In genomic region chr12:115094163-115094816, GRCh38 we compare ENCODE assay signal across 16 cellular contexts.
A peak's percentile ranks its signal among the peaks of the same experiment; 100 is the strongest.
DNase-seq lines count a peak whose midpoint lies in the region; ATAC-seq and TF ChIP-seq lines count a peak whose summit lies in the region.
"Had no signal": no experiment of that assay in that cellular context is flagged by ENCODE, and none has a peak within 500 bp of the region (broad histone marks: within the 10 kb centered on the region; RNA-seq: fewer than 3 reads in every experiment).

No MANE protein-coding gene starts in this region.

- DNase-seq in body of pancreas = peak in 1 of 4 donors; percentile 14
- DNase-seq in trophoblast cell = no peak
- no peak for DNase-seq in posterior vena cava (ENCODE audit: low spot score)
- no peak for DNase-seq in PC-3
- DNase-seq in NCI-H146 treated with DMSO at 0.1 percent for 48 hours (lab: John Stamatoyannopoulos, UW; ENCODE audit: unreplicated experiment) = no peak
- DNase-seq: C1 segment of cervical spinal cord; Calu3; CD4-positive, alpha-beta memory T cell; COR-L47; DMS53; DMS79 treated with DMSO at 0.1 percent for 48 hours; GF-D8; GOT3; HFFc6 had no signal

- H3K27me3 ChIP-seq in body of pancreas (peaks cover 0 to 4% of the 10 kb centered on the region in 2 donors), liver (ENCODE audit: control insufficient read depth in 4 of 4, insufficient read depth in 4 of 4, low read length in 3 of 4) (no peaks in the 10 kb centered on the region), trophoblast cell (ENCODE audit: insufficient read depth, low read length) (no peaks in the 10 kb centered on the region), PC-3 (ENCODE audit: low read length) (no peaks in the 10 kb centered on the region)

- CTCF ChIA-PET in PC-3 (lab: Charles Lee) = no interaction called here

- H2BK12ac ChIP-seq in trophoblast cell (ENCODE audit: low read length) = peak overlapping the region; percentile 8

- no peak overlapping the region for H4K91ac ChIP-seq in trophoblast cell (ENCODE audit: low read depth, low read length)

- H3K36me3 ChIP-seq in body of pancreas (replicated peaks in 1 of 2; ENCODE audit: insufficient read depth in 1 of 2, low read depth in 2 of 2) = no peaks in the 10 kb centered on the region
- no peaks in the 10 kb centered on the region for H3K36me3 ChIP-seq in liver (ENCODE audit: control insufficient read depth in 4 of 4, insufficient read depth in 3 of 4, low read depth in 1 of 4, low read length in 3 of 4)
- no peaks in the 10 kb centered on the region for H3K36me3 ChIP-seq in trophoblast cell (ENCODE audit: control insufficient read depth in 1 of 2, insufficient read depth in 2 of 2, low read length in 2 of 2)
- no peaks in the 10 kb centered on the region for H3K36me3 ChIP-seq in PC-3 (ENCODE audit: low read depth, low read length)
- H3K36me3 ChIP-seq: HAP-1 had no signal

- TF ChIP-seq RAD21 in liver (IDR thresholded peaks at IDR 0.05) = peak; percentile 52 to 64

- no peak overlapping the region for H3K4ac ChIP-seq in trophoblast cell (ENCODE audit: low read depth, low read length)

- H3K4me1 ChIP-seq in body of pancreas (peaks cover 18% of the 10 kb centered on the region), liver (ENCODE audit: control insufficient read depth in 4 of 4, insufficient read depth in 4 of 4, low read length in 3 of 4) (peaks cover 0 to 39% (median 34%) of the 10 kb centered on the region in 4 donors), trophoblast cell (ENCODE audit: control insufficient read depth in 1 of 2, insufficient read depth in 2 of 2, low read length in 2 of 2) (peaks cover 5% of the 10 kb centered on the region in 2 experiments), PC-3 (ENCODE audit: insufficient read depth, low read length) (no peaks in the 10 kb centered on the region)
- H3K4me1 ChIP-seq: HAP-1 had no signal

- no peaks in the 10 kb centered on the region for H3F3A ChIP-seq in PC-3 (ENCODE audit: low read length, unreplicated experiment)

- no peaks in the 10 kb centered on the region for H3K79me2 ChIP-seq in trophoblast cell (ENCODE audit: control insufficient read depth, insufficient read depth, low read length, poor library complexity)
- H3K79me2 ChIP-seq in PC-3 (ENCODE audit: low read length) = no peaks in the 10 kb centered on the region

- ATAC-seq in body of pancreas (peak; percentile 21), PC-3 (no peak)

- H3K9ac ChIP-seq in liver (ENCODE audit: low read depth in 1 of 2, low read length in 2 of 2) = peak overlapping the region in 1 of 2 donors; percentile 69
- no peak overlapping the region for H3K9ac ChIP-seq in trophoblast cell (ENCODE audit: low read length)
- no peak overlapping the region for H3K9ac ChIP-seq in PC-3 (ENCODE audit: low read length)

- H3K4me3 ChIP-seq in body of pancreas (no peak overlapping the region), liver (ENCODE audit: low read depth in 1 of 3, low read length in 3 of 3) (no peak overlapping the region), trophoblast cell (ENCODE audit: low read depth, low read length) (no peak overlapping the region), PC-3 (ENCODE audit: low read length) (no peak overlapping the region)
- H3K4me3 ChIP-seq: HAP-1 had no signal

- H3K4me2 ChIP-seq in trophoblast cell (ENCODE audit: low read length) = no peak overlapping the region
- no peak overlapping the region for H3K4me2 ChIP-seq in PC-3 (ENCODE audit: low read length)

- no peak overlapping the region for H2BK5ac ChIP-seq in trophoblast cell (ENCODE audit: low read depth, low read length, poor library complexity)

- POLR2A ChIA-PET in PC-3 (lab: Charles Lee; ENCODE audit: unreplicated experiment) = no interaction called here

- no peak overlapping the region for H4K12ac ChIP-seq in trophoblast cell (ENCODE audit: low read depth, low read length)

- no peak for TF ChIP-seq POLR2A in body of pancreas (IDR thresholded peaks at IDR 0.05)

- H3K27ac ChIP-seq in body of pancreas (peak overlapping the region in 1 of 4 donors; percentile 22), liver (ENCODE audit: low read depth in 1 of 2, low read length in 2 of 2) (peak overlapping the region; percentile 76 to 93), trophoblast cell (ENCODE audit: low read depth, low read length) (no peak overlapping the region), PC-3 (ENCODE audit: low read length) (no peak overlapping the region)

- no TSS peak for BruUV-seq in PC-3 (replicated peaks; lab: Mats Ljungman, UMichigan)

- H3K18ac ChIP-seq in trophoblast cell (ENCODE audit: low read length) = no peak overlapping the region

- intact Hi-C loops in body of pancreas (cut with DNase I) (no loop called here), posterior vena cava (cut with DNase I) (no loop called here), PC-3 (cut with micrococcal nuclease) (no loop called here)

- H3K9me2 ChIP-seq in PC-3 (replicated peaks; ENCODE audit: low read length) = no peaks in the 10 kb centered on the region

- no peak overlapping the region for H4K8ac ChIP-seq in trophoblast cell (ENCODE audit: low read depth, low read length)

- H2AFZ ChIP-seq in trophoblast cell (ENCODE audit: insufficient read depth, low read length, poor library complexity) (no peak overlapping the region), PC-3 (ENCODE audit: low read length) (no peak overlapping the region)

- H2AK5ac ChIP-seq in trophoblast cell (ENCODE audit: low read length) = no peak overlapping the region

- no peak overlapping the region for H3K23ac ChIP-seq in trophoblast cell (ENCODE audit: low read length)

- no peaks in the 10 kb centered on the region for H3K79me1 ChIP-seq in trophoblast cell (ENCODE audit: low read length)

- H3K9me3 ChIP-seq in body of pancreas = no peaks in the 10 kb centered on the region
- no peaks in the 10 kb centered on the region for H3K9me3 ChIP-seq in liver (ENCODE audit: control insufficient read depth in 4 of 4, low read length in 3 of 4)
- no peaks in the 10 kb centered on the region for H3K9me3 ChIP-seq in trophoblast cell (ENCODE audit: insufficient read depth, low read depth, low read length)
- H3K9me3 ChIP-seq in PC-3 (ENCODE audit: low read length) = no peaks in the 10 kb centered on the region
- H3K9me3 ChIP-seq: HAP-1 had no signal

- TF ChIP-seq CTCF in body of pancreas (IDR thresholded peaks at IDR 0.05) (no peak), liver (IDR thresholded peaks at IDR 0.05; ENCODE audit: low read depth, low read length, missing input control) (no peak), PC-3 (conservative IDR thresholded peaks at IDR 0.05; ENCODE audit: low read depth, low read length) (no peak)

- H2BK120ac ChIP-seq in trophoblast cell (ENCODE audit: insufficient read depth, low read length, poor library complexity) = no peak overlapping the region

- 16 to 23% methylated on average over 9 of the region's 9 CpGs for WGBS in body of pancreas, 2 donors
- WGBS in liver = 27% methylated on average over 9 of the region's 9 CpGs
- no CpG with 5 or more reads among the region's 9 CpGs for WGBS in trophoblast cell (ENCODE audit: extremely low coverage, insufficient coverage, insufficient read length)

- H4K20me1 ChIP-seq in PC-3 (ENCODE audit: low read length) = no peaks in the 10 kb centered on the region

- H3K14ac ChIP-seq in trophoblast cell (ENCODE audit: low read length) = no peak overlapping the region

TF ChIP-seq in liver, 16 proteins besides CTCF, POLR2A, EP300 and RAD21 (continues in another document):
- TF ChIP-seq NR2F2 (IDR thresholded peaks at IDR 0.05) = peak; percentile 31
- no peak for TF ChIP-seq FOXA1 (IDR thresholded peaks at IDR 0.05)
- TF ChIP-seq, protein P1, sequence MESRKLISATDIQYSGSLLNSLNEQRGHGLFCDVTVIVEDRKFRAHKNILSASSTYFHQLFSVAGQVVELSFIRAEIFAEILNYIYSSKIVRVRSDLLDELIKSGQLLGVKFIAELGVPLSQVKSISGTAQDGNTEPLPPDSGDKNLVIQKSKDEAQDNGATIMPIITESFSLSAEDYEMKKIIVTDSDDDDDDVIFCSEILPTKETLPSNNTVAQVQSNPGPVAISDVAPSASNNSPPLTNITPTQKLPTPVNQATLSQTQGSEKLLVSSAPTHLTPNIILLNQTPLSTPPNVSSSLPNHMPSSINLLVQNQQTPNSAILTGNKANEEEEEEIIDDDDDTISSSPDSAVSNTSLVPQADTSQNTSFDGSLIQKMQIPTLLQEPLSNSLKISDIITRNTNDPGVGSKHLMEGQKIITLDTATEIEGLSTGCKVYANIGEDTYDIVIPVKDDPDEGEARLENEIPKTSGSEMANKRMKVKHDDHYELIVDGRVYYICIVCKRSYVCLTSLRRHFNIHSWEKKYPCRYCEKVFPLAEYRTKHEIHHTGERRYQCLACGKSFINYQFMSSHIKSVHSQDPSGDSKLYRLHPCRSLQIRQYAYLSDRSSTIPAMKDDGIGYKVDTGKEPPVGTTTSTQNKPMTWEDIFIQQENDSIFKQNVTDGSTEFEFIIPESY (IDR thresholded peaks at IDR 0.05) = peak; percentile 81
- TF ChIP-seq YY1 (IDR thresholded peaks at IDR 0.05) = peak; percentile 78
- TF ChIP-seq JUND (IDR thresholded peaks at IDR 0.05) = peak; percentile 37 to 67
- no peak for TF ChIP-seq HNF4G (IDR thresholded peaks at IDR 0.05)
- TF ChIP-seq HNF4A (conservative IDR thresholded peaks at IDR 0.05) = peak; percentile 84
- TF ChIP-seq ATF3 (IDR thresholded peaks at IDR 0.05) = no peak
- no peak for TF ChIP-seq GABPA (IDR thresholded peaks at IDR 0.05 in 1 of 2, conservative IDR thresholded peaks at IDR 0.05 in 1 of 2)
- TF ChIP-seq MAX (IDR thresholded peaks at IDR 0.05) = no peak
- TF ChIP-seq EGR1 (IDR thresholded peaks at IDR 0.05; ENCODE audit: low read depth in 2 of 2) = peak in 1 of 2 donors; percentile 60
- peak; percentile 99 to 100 for TF ChIP-seq RXRA (IDR thresholded peaks at IDR 0.05)
- no peak for TF ChIP-seq TAF1 (conservative IDR thresholded peaks at IDR 0.05)

Comparison
In these comparisons a context has a peak if more than half of its experiments do, and no peak if none do; other contexts are left out.
1. H3K27ac ChIP-seq: peak in liver (2 of 2); none in trophoblast cell (single experiment) and PC-3 (single experiment).